In the genomic region with DNA sequence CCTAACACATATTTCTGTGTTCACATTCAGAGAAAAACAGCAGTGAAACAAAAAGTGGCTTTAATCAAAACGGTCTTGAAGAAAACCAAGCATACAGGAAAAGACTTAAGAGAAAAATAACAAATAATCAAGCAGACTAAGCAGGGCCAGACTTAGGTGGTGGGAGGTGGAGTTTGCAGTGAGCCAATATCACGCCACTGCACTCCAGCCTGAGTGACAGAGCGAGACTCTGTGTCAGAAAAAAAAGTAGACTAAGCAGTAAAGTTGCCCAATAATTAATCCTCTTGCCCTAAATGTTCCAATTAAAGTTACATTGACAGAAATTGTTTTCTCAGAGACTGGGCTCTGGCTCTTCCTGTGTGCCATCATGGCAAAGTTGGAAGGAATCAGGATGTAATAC, we compare ENCODE assay signal across 19 cellular contexts. TPM values are rescaled to one million over a fixed set of nuclear protein-coding genes. Genes with fewer than 3 reads are reported as not detected.
"Had no signal": no experiment of that assay in that cellular context is flagged by ENCODE, and none has a peak within 500 bp of the region (broad histone marks: within the 10 kb centered on the region; RNA-seq: fewer than 3 reads in every experiment).

No MANE protein-coding gene starts in this region.

- ATAC-seq: activated T-cell treated with anti-CD3 and anti-CD28 coated beads, Interleukin-2, amount 50 U/mL, for 4 hours; T-helper 17 cell had no signal

- FAIRE-seq: TTC549 had no signal

- DNase-seq: activated CD4-positive, alpha-beta memory T cell treated with anti-CD3 and anti-CD28 coated beads for 36 hours; activated CD4-positive, alpha-beta T cell treated with anti-CD3 and anti-CD28 coated beads, Interleukin-2, amount 10 ng/mL, durations not matched to agents 7 days and 5 days; activated CD4-positive, CD25-positive, alpha-beta regulatory T cell; activated CD8-positive, alpha-beta memory T cell treated with anti-CD3 and anti-CD28 coated beads for 24 hours; activated effector memory CD4-positive, alpha-beta T cell treated with anti-CD3 and anti-CD28 coated beads, Interleukin-2, amount 50 U/mL, for 16 hours; activated naive CD4-positive, alpha-beta T cell treated with anti-CD3 and anti-CD28 coated beads for 36 hours; activated T-cell treated with anti-CD3 and anti-CD28 coated beads, Interleukin-2, amount 50 U/mL, for 4 hours; KG1; NCI-H1048; NCI-H1930; NCI-H2171; NCI-H226; NCI-H526; NCI-H774; SIG-M5; T-helper 17 cell; T-helper 9 cell had no signal

RNA-seq across cellular contexts. Expression of a gene that starts 26.6 kb away (rescaled TPM):
- total RNA-seq: OCI-LY7 had no signal
